Comparison of ENCODE assay signal across 28 cellular contexts in genomic region chr9:35598863-35599590, GRCh38. TPM values are rescaled to one million over a fixed set of nuclear protein-coding genes. Genes with fewer than 3 reads are reported as not detected.
A peak's percentile ranks its signal among the peaks of the same experiment; 100 is the strongest.
DNase-seq lines count a peak whose midpoint lies in the region; ATAC-seq, FAIRE-seq and TF ChIP-seq lines count a peak whose summit lies in the region.
"Had no signal": no experiment of that assay in that cellular context is flagged by ENCODE, and none has a peak within 500 bp of the region (broad histone marks: within the 10 kb centered on the region; RNA-seq: fewer than 3 reads in every experiment).

No MANE protein-coding gene starts in this region.

- no peaks in the 10 kb centered on the region for H4K20me1 ChIP-seq in hepatocyte (ENCODE audit: insufficient read depth, poor library complexity, severe bottlenecking)

- 90% methylated on average over 11 of the region's 11 CpGs for WGBS in hepatocyte (ENCODE audit: low lambda C conversion rate, missing lambda C conversion rate)
- 57 to 74% (median 69%) methylated on average over 11 of the region's 11 CpGs for WGBS in small intestine, 3 donors

- no peak overlapping the region for H3K4me3 ChIP-seq in hepatocyte
- no peak overlapping the region for H3K4me3 ChIP-seq in small intestine (ENCODE audit: low read depth in 1 of 2, low read length in 2 of 2)
- H3K4me3 ChIP-seq: esophagus squamous epithelium, SJSA1 had no signal

- H3K27me3 ChIP-seq in hepatocyte (no peaks in the 10 kb centered on the region), small intestine (ENCODE audit: control insufficient read depth in 2 of 2, insufficient read depth in 2 of 2, low read length in 2 of 2) (no peaks in the 10 kb centered on the region)
- H3K27me3 ChIP-seq: BE2C, esophagus squamous epithelium, SJSA1 had no signal

- no peaks in the 10 kb centered on the region for H3K36me3 ChIP-seq in hepatocyte (replicated peaks; ENCODE audit: insufficient read depth, low read depth)
- H3K36me3 ChIP-seq in small intestine (ENCODE audit: control insufficient read depth in 2 of 2, insufficient read depth in 2 of 2, low read length in 2 of 2), result no peaks in the 10 kb centered on the region
- H3K36me3 ChIP-seq: BE2C, esophagus squamous epithelium, SJSA1 had no signal

- peaks cover 5% of the 10 kb centered on the region for H3K79me2 ChIP-seq in hepatocyte
- H3K79me2 ChIP-seq: parathyroid adenoma had no signal

- H3K9me2 ChIP-seq in hepatocyte (replicated peaks; ENCODE audit: insufficient read depth), result no peaks in the 10 kb centered on the region

- DNase-seq in NCI-H2171 treated with DMSO at 0.1 percent for 48 hours (lab: John Stamatoyannopoulos, UW) (peak; percentile 34), NCI-H2171 (lab: John Stamatoyannopoulos, UW) (no peak), NCI-H510A (lab: John Stamatoyannopoulos, UW) (peak; percentile 32), hepatocyte (ENCODE audit: low spot score) (peak; percentile 65), small intestine (peak; percentile 78)
- DNase-seq in effector CD4-positive, alpha-beta T cell, result no peak
- DNase-seq: 8988T; activated naive CD4-positive, alpha-beta T cell treated with Interleukin-2 at 50 U/mL for 16 hours; activated T-cell treated with anti-CD3 and anti-CD28 coated beads, Interleukin-2, amount 50 U/mL, for 24 hours; amygdala; BE2C; esophagus squamous epithelium; HCEC 1CT; naive thymus-derived CD4-positive, alpha-beta T cell; NCI-H1436 treated with DMSO at 0.1 percent for 48 hours; NCI-H524; OCI-M1; stimulated activated CD4-positive, alpha-beta T cell treated with anti-CD3 and anti-CD28 coated beads, Interleukin-2, amount 100 ng/mL, for 48 hours; stimulated activated naive CD8-positive, alpha-beta T cell treated with anti-CD3 and anti-CD28 coated beads, Interleukin-15, amount 100 ng/mL, for 72 hours had no signal

- ATAC-seq in GM21825 (IDR thresholded peaks at IDR 0.05; ENCODE audit: unreplicated experiment) (no peak), GM21619 (IDR thresholded peaks at IDR 0.05; ENCODE audit: unreplicated experiment) (no peak)
- ATAC-seq: activated CD8-positive, alpha-beta T cell treated with anti-CD3 and anti-CD28 coated beads for 36 hours; naive thymus-derived CD4-positive, alpha-beta T cell; stimulated activated naive CD8-positive, alpha-beta T cell treated with anti-CD3 and anti-CD28 coated beads, Interleukin-15, amount 100 ng/mL, for 72 hours had no signal

- H3K9me3 ChIP-seq in hepatocyte (ENCODE audit: low read depth), result no peaks in the 10 kb centered on the region
- H3K9me3 ChIP-seq in small intestine (ENCODE audit: control insufficient read depth, low read depth), result no peaks in the 10 kb centered on the region
- H3K9me3 ChIP-seq: BE2C, SJSA1 had no signal

- H3K27ac ChIP-seq in hepatocyte (no peak overlapping the region), small intestine (ENCODE audit: low read depth in 1 of 2, low read length in 1 of 2) (peak overlapping the region in 1 of 2 donors; percentile 33)
- H3K27ac ChIP-seq: esophagus squamous epithelium, parathyroid adenoma, SJSA1 had no signal

- H3K4me1 ChIP-seq in hepatocyte (ENCODE audit: insufficient read depth), result peaks cover 9% of the 10 kb centered on the region
- no peaks in the 10 kb centered on the region for H3K4me1 ChIP-seq in small intestine (ENCODE audit: control insufficient read depth in 2 of 2, insufficient read depth in 1 of 2, low read depth in 1 of 2, low read length in 1 of 2)
- H3K4me1 ChIP-seq: BE2C, parathyroid adenoma had no signal

- TF ChIP-seq CTCF in hepatocyte (IDR thresholded peaks at IDR 0.05; ENCODE audit: poor library complexity), result no peak

- H2AFZ ChIP-seq in hepatocyte, result no peak overlapping the region
- H2AFZ ChIP-seq: parathyroid adenoma had no signal

- H3K4me2 ChIP-seq in hepatocyte, result no peak overlapping the region

- no peak for FAIRE-seq in small intestine (lab: Jason Lieb, UNC)

RNA-seq across cellular contexts. Expression of gene TESK1, which starts 6.0 kb away (rescaled TPM):
- total RNA-seq in hepatocyte, result 17.4 and 20.1 TPM in 2 replicates
- 27.2 and 30.3 TPM in 2 replicates for polyA plus RNA-seq in hepatocyte
- polyA plus RNA-seq in small intestine, result 10 to 100 TPM; 22.4 to 53.0 (median 42.4) TPM

RNA-seq across cellular contexts. Expression of gene CD72, which starts 19.2 kb away (rescaled TPM):
- total RNA-seq in hepatocyte, result 1.9 and 2.0 TPM in 2 replicates
- polyA plus RNA-seq in hepatocyte (1.1 and 1.3 TPM in 2 replicates), small intestine (1 to 10 TPM in 2 of 3 donors, under 1 TPM in 1; 0.54 to 2.3 (median 1.6) TPM)
- total RNA-seq: SJSA1 had no signal

RNA-seq across cellular contexts. Expression of gene SIT1, which starts 51.7 kb away (rescaled TPM):
- total RNA-seq in hepatocyte, result not detected in 2 replicates
- not detected in 2 replicates for polyA plus RNA-seq in hepatocyte
- 1 to 10 TPM in 2 of 3 donors, under 1 TPM in 1; 0.89 to 5.9 (median 1.7) TPM for polyA plus RNA-seq in small intestine
- total RNA-seq: cardiac septum, glomerular endothelial cell, M059J, SJSA1 had no signal

RNA-seq across cellular contexts. Expression of gene RMRP, which starts 58.8 kb away (rescaled TPM):
- total RNA-seq in hepatocyte, result 1,377 and 3,174 TPM in 2 replicates
- polyA plus RNA-seq in hepatocyte, result not detected in 2 replicates
- polyA plus RNA-seq in small intestine, result 100 to 1,000 TPM in 1 of 3 donors, not detected in 2; 269 TPM
- polyA plus RNA-seq: urinary bladder had no signal

RNA-seq across cellular contexts. Expression of gene CCDC107, which starts 59.1 kb away (rescaled TPM):
- 12.1 and 13.8 TPM in 2 replicates for total RNA-seq in hepatocyte
- polyA plus RNA-seq in hepatocyte, result 39.5 and 42.2 TPM in 2 replicates
- 10 to 100 TPM; 21.3 to 49.0 (median 33.2) TPM for polyA plus RNA-seq in small intestine

Comparison
In these comparisons a context has a peak if more than half of its experiments do, and no peak if none do; other contexts are left out.
1. DNase-seq: peak in NCI-H2171 treated with DMSO at 0.1 percent for 48 hours (single experiment), NCI-H510A (single experiment), hepatocyte (single experiment) and small intestine (single experiment); none in NCI-H2171 (single experiment) and effector CD4-positive, alpha-beta T cell (single experiment).